In the genomic region with DNA sequence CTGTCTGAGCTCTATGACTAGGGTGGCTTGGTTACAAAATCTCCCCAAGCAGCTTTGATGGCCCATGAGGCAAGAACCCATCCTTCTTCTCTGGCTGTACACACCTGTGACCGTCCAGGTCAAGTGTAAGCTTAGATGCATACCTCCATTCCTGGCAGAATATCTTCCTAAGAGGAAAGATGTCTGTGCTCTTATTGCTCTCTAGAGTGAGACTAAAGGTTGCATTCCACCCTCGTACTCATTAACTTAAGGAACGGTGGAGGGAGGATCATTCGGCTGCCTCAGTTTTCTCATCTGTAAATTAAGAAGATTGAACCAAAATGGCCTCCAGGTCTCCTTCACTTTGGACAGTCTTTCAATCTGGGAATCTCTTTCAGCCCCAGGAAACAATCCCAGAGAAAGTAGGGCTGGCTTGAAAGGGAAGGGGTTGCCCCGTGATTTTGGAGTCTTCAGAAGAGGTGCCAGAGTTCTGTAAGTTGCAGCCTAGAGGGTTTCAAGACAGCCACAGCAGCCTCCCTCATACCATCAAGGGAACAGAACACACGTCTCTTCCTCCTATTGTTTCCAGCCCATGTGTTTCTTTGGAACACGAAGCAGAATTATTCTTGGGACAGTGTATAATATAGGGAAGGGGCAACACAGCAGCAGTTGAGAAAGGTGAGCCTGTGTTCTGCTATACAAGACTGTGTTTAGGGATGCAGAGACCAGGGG, we compare ENCODE assay signal across 17 cellular contexts. TPM values are rescaled to one million over a fixed set of nuclear protein-coding genes. Genes with fewer than 3 reads are reported as not detected.
DNase-seq lines count a peak whose midpoint lies in the region; ATAC-seq and TF ChIP-seq lines count a peak whose summit lies in the region.
"Had no signal": no experiment of that assay in that cellular context is flagged by ENCODE, and none has a peak within 500 bp of the region (broad histone marks: within the 10 kb centered on the region; RNA-seq: fewer than 3 reads in every experiment).

No MANE protein-coding gene starts in this region.

- no peaks in the 10 kb centered on the region for H3K9me3 Mint-ChIP-seq in activated T-cell treated with anti-CD3 and anti-CD28 coated beads, Interleukin-2, amount 50 U/mL, for 24 hours
- H3K9me3 Mint-ChIP-seq: CD8-positive, alpha-beta memory T cell; natural killer cell had no signal

- H3K27me3 Mint-ChIP-seq in activated T-cell treated with anti-CD3 and anti-CD28 coated beads, Interleukin-2, amount 50 U/mL, for 24 hours: peaks cover 59% of the 10 kb centered on the region

- intact Hi-C loops in esophagus squamous epithelium (cut with DNase I): no loop called here

- H3K27ac ChIP-seq in HUES6 (ENCODE audit: low read depth, low read length) (no peak overlapping the region), esophagus squamous epithelium (peak overlapping the region; percentile 86 to 99 (median 93)), muscle layer of duodenum (ENCODE audit: low read length) (peak overlapping the region; percentile 89), thoracic aorta (peak overlapping the region; percentile 44 to 99)

- H3K9ac ChIP-seq in HUES6 (ENCODE audit: low read length): peak overlapping the region; percentile 13

- no peak overlapping the region for H3K27ac Mint-ChIP-seq in activated T-cell treated with anti-CD3 and anti-CD28 coated beads, Interleukin-2, amount 50 U/mL, for 24 hours
- H3K27ac Mint-ChIP-seq: CD8-positive, alpha-beta memory T cell; natural killer cell had no signal

- TF ChIP-seq CTCF in esophagus squamous epithelium (IDR thresholded peaks at IDR 0.05) (no peak), thoracic aorta (IDR thresholded peaks at IDR 0.05) (no peak)

- no peak for DNase-seq in esophagus squamous epithelium (lab: John Stamatoyannopoulos, UW)
- no peak for DNase-seq in thoracic aorta (ENCODE audit: low spot score)
- no peak for DNase-seq in activated T-cell treated with anti-CD3 and anti-CD28 coated beads, Interleukin-2, amount 50 U/mL, for 24 hours
- no peak for DNase-seq in NCI-H187 (lab: John Stamatoyannopoulos, UW)
- DNase-seq: activated CD4-positive, alpha-beta T cell treated with anti-CD3 and anti-CD28 coated beads for 4 hours; activated effector memory CD4-positive, alpha-beta T cell treated with Interleukin-2 at 50 U/mL for 16 hours; CD8-positive, alpha-beta memory T cell; glutamatergic neuron; natural killer cell; NCI-H1105 treated with DMSO at 0.1 percent for 48 hours; NCI-H526 treated with DMSO at 0.1 percent for 48 hours; stimulated activated CD4-positive, alpha-beta T cell treated with anti-CD3 and anti-CD28 coated beads, Interleukin-12 subunit alpha, Interleukin-12 subunit beta, amount 100 ng/mL, for 4 hours had no signal

- no peak overlapping the region for H3K4me3 ChIP-seq in HUES6 (ENCODE audit: low read depth, low read length)
- H3K4me3 ChIP-seq in esophagus squamous epithelium: peak overlapping the region in 1 of 4 donors; percentile 51
- peak overlapping the region in 1 of 2 donors; percentile 62 for H3K4me3 ChIP-seq in muscle layer of duodenum (ENCODE audit: low read depth in 1 of 2, low read length in 2 of 2)
- H3K4me3 ChIP-seq in thoracic aorta: peak overlapping the region; percentile 99

- no peaks in the 10 kb centered on the region for H3K9me3 ChIP-seq in HUES6 (ENCODE audit: control insufficient read depth, insufficient read depth, low read depth, low read length)
- no peaks in the 10 kb centered on the region for H3K9me3 ChIP-seq in esophagus squamous epithelium
- no peaks in the 10 kb centered on the region for H3K9me3 ChIP-seq in muscle layer of duodenum (ENCODE audit: control insufficient read depth in 1 of 2, low read length in 2 of 2)
- H3K9me3 ChIP-seq in thoracic aorta: no peaks in the 10 kb centered on the region

- H3K4me1 ChIP-seq in HUES6 (ENCODE audit: control insufficient read depth, insufficient read depth, low read length): peaks cover 17% of the 10 kb centered on the region; the same call in 1 of the 2 replicates
- peaks cover 10 to 98% (median 56%) of the 10 kb centered on the region in 3 donors for H3K4me1 ChIP-seq in esophagus squamous epithelium
- H3K4me1 ChIP-seq in muscle layer of duodenum (ENCODE audit: control insufficient read depth in 1 of 2, insufficient read depth in 2 of 2, low read length in 2 of 2): peaks cover 17 to 41% of the 10 kb centered on the region in 2 donors
- H3K4me1 ChIP-seq in thoracic aorta (ENCODE audit: control insufficient read depth in 1 of 2, low read depth in 2 of 2): peaks cover 3 to 72% of the 10 kb centered on the region in 2 donors

- H3K36me3 ChIP-seq in HUES6 (ENCODE audit: control insufficient read depth, insufficient read depth, low read length) (no peaks in the 10 kb centered on the region), esophagus squamous epithelium (no peaks in the 10 kb centered on the region), muscle layer of duodenum (ENCODE audit: control insufficient read depth in 1 of 2, insufficient read depth in 2 of 2, low read length in 2 of 2) (no peaks in the 10 kb centered on the region), thoracic aorta (no peaks in the 10 kb centered on the region)

- H3K36me3 Mint-ChIP-seq in activated T-cell treated with anti-CD3 and anti-CD28 coated beads, Interleukin-2, amount 50 U/mL, for 24 hours (ENCODE audit: low read depth): no peaks in the 10 kb centered on the region
- H3K36me3 Mint-ChIP-seq: CD8-positive, alpha-beta memory T cell; natural killer cell had no signal

- TF ChIP-seq POLR2A in esophagus squamous epithelium (IDR thresholded peaks at IDR 0.05): no peak

- WGBS in esophagus squamous epithelium, 2 donors: 71% methylated on average over 3 to 5 of the region's 7 CpGs

- H3K27me3 ChIP-seq in HUES6 (ENCODE audit: control insufficient read depth, insufficient read depth, low read length): peaks cover 100% of the 10 kb centered on the region
- H3K27me3 ChIP-seq in esophagus squamous epithelium: no peaks in the 10 kb centered on the region
- H3K27me3 ChIP-seq in muscle layer of duodenum (ENCODE audit: low read depth, low read length): no peaks in the 10 kb centered on the region
- no peaks in the 10 kb centered on the region for H3K27me3 ChIP-seq in thoracic aorta (replicated peaks; ENCODE audit: insufficient read depth)

- no peak overlapping the region for H3K4me3 Mint-ChIP-seq in activated T-cell treated with anti-CD3 and anti-CD28 coated beads, Interleukin-2, amount 50 U/mL, for 24 hours
- H3K4me3 Mint-ChIP-seq: natural killer cell had no signal

- no peak for ATAC-seq in thoracic aorta (ENCODE audit: insufficient number of reproducible peaks, low FRiP score, low read depth)
- ATAC-seq in GM18861 (IDR thresholded peaks at IDR 0.05; ENCODE audit: unreplicated experiment): no peak
- ATAC-seq in HG03159 (IDR thresholded peaks at IDR 0.05; ENCODE audit: unreplicated experiment): no peak
- ATAC-seq: natural killer cell had no signal

- H3K4me1 Mint-ChIP-seq in activated T-cell treated with anti-CD3 and anti-CD28 coated beads, Interleukin-2, amount 50 U/mL, for 24 hours (ENCODE audit: low read depth): no peaks in the 10 kb centered on the region
- H3K4me1 Mint-ChIP-seq: CD8-positive, alpha-beta memory T cell; natural killer cell had no signal

RNA-seq across cellular contexts. Expression of gene HOXA4, which starts 5.4 kb away (rescaled TPM):
- 1 to 10 TPM; 2.9 to 6.7 (median 4.1) TPM for total RNA-seq in esophagus squamous epithelium
- total RNA-seq in thoracic aorta: 1 to 10 TPM; 3.7 to 6.1 TPM
- total RNA-seq: temporal lobe had no signal

RNA-seq across cellular contexts. Expression of gene HOXA5, which starts 18.3 kb away (rescaled TPM):
- 1 to 10 TPM; 3.6 to 8.2 (median 6.8) TPM for total RNA-seq in esophagus squamous epithelium
- 1 to 10 TPM in 1 of 2 donors, under 1 TPM in 1; 0.35 to 1.2 TPM for total RNA-seq in thoracic aorta
- total RNA-seq: CD8-positive, alpha-beta memory T cell; temporal lobe had no signal

RNA-seq across cellular contexts. Expression of gene HOXA6, which starts 22.4 kb away (rescaled TPM):
- total RNA-seq in esophagus squamous epithelium: 1 to 10 TPM in 1 of 4 donors, under 1 TPM in 1, not detected in 2; 0.26 to 1.3 TPM
- total RNA-seq in thoracic aorta: not detected
- total RNA-seq: CD8-positive, alpha-beta memory T cell; temporal lobe had no signal

RNA-seq across cellular contexts. Expression of gene HOXA2, which starts 22.7 kb away (rescaled TPM):
- 1 to 10 TPM in 3 of 4 donors, under 1 TPM in 1; 0.27 to 3.6 (median 1.5) TPM for total RNA-seq in esophagus squamous epithelium
- total RNA-seq in thoracic aorta: 1 to 10 TPM; 3.4 to 4.6 TPM
- total RNA-seq: CD8-positive, alpha-beta memory T cell; natural killer cell; temporal lobe had no signal

RNA-seq across cellular contexts. Expression of gene HOXA3, which starts 27.2 kb away (rescaled TPM):
- 1 to 10 TPM; 3.6 to 8.7 (median 6.6) TPM for total RNA-seq in esophagus squamous epithelium
- 10 to 100 TPM in 1 of 2 donors, 1 to 10 TPM in 1; 6.5 to 29.3 TPM for total RNA-seq in thoracic aorta
- total RNA-seq: CD8-positive, alpha-beta memory T cell; temporal lobe had no signal
